Comparison of ENCODE assay signal across 9 cellular contexts in the genomic region with DNA sequence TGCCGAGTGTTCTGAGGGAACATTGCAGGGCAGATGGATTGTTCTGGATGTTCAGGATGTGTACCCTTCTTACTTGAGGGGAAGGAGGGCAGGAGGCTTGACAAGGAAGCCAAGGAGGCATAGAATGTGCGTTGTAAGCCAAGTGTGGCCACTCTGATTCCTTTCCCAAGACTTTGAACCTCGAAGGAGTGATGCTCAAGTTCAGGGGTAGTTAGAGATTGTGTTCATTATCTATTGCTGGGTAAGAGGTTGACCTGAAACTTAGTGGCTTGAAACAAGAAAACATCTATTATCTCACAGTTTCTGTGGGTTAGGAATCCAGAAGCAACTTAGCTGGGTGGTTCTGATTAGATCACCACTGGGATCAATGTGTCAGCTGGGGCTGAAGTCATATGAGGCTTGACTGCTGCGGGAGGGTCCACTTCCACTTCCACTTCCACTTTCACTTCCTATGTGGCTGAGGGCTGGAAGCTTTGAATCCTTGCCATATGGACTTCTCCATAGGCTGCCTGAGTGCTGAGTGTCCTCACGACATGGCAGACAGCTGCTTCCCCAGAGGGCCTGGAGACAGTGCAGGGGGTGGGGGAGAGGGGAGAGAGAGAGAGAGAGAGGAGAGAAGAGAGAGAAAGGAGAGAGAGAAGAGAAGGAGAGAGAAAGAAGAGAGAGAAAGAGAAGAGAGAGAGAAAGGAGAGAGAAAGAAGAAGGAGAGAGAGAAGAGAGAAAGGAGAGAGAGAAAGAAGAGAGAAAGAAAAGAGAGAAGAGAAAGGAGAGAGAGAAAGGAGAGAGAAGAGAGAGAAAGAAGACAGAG. TPM values are rescaled to one million over a fixed set of nuclear protein-coding genes. Genes with fewer than 3 reads are reported as not detected.
A peak's percentile ranks its signal among the peaks of the same experiment; 100 is the strongest.
DNase-seq lines count a peak whose midpoint lies in the region; ATAC-seq, FAIRE-seq and TF ChIP-seq lines count a peak whose summit lies in the region.
"Had no signal": no experiment of that assay in that cellular context is flagged by ENCODE, and none has a peak within 500 bp of the region (broad histone marks: within the 10 kb centered on the region; RNA-seq: fewer than 3 reads in every experiment).

No MANE protein-coding gene starts in this region.

- no peak overlapping the region for H3K9ac ChIP-seq in HepG2 (ENCODE audit: insufficient read depth, low read depth, low read length)

- no peak overlapping the region for H3K27ac ChIP-seq in HepG2 (ENCODE audit: extremely low read length, insufficient read depth, low read length)

- ATAC-seq in GM21447 (IDR thresholded peaks at IDR 0.05; ENCODE audit: unreplicated experiment) (peak; percentile 46), HepG2 (no peak), HG02571 (IDR thresholded peaks at IDR 0.05; ENCODE audit: unreplicated experiment) (no peak), GM19324 (IDR thresholded peaks at IDR 0.05; ENCODE audit: low FRiP score, unreplicated experiment) (no peak)

- POLR2A ChIA-PET in HepG2 (lab: Yijun Ruan, JAX), result no interaction called here

- H3K36me3 ChIP-seq in HepG2 (replicated peaks in 1 of 2; ENCODE audit: control insufficient read depth in 1 of 2, insufficient read depth in 2 of 2, low read length in 2 of 2), result no peaks in the 10 kb centered on the region

- CTCF ChIA-PET in HepG2 (lab: Yijun Ruan, JAX; ENCODE audit: low intra/inter-chr PET ratio, low total read pairs), result interaction anchor here (0.6 kb wide), 1 partner anchor 96 kb away, joined by 3 read pairs; no protein-coding TSS in a partner anchor

- H3K4me3 ChIP-seq in GM08714 (ENCODE audit: low read length), result peak overlapping the region; percentile 10; the same call in 1 of the 2 replicates
- H3K4me3 ChIP-seq in HepG2 (replicated peaks in 1 of 3; ENCODE audit: insufficient read depth in 1 of 3, low read depth in 2 of 3, low read length in 3 of 3), result no peak overlapping the region

- no TSS peak for BruUV-seq in HepG2 (replicated peaks; lab: Mats Ljungman, UMichigan)

- WGBS in HepG2 (ENCODE audit: low lambda C conversion rate), result 0% methylated on average over 5 of the region's 5 CpGs

- H3K4me2 ChIP-seq in HepG2 (ENCODE audit: low read depth, low read length), result no peak overlapping the region

- H3K79me2 ChIP-seq in HepG2 (ENCODE audit: insufficient read depth, low read length), result no peaks in the 10 kb centered on the region

- TF ChIP-seq EP300 in HepG2 (IDR thresholded peaks at IDR 0.05; ENCODE audit: low read depth in 2 of 2, low read length in 2 of 2), result no peak
- no peak for TF ChIP-seq EP300 in HepG2 (CRISPR knock-in tag; IDR thresholded peaks at IDR 0.05; ENCODE audit: borderline replicate concordance)

- H3K9me3 ChIP-seq in HepG2 (ENCODE audit: low read length), result no peaks in the 10 kb centered on the region

- no peak for FAIRE-seq in HepG2 (lab: Jason Lieb, UNC)

- TF ChIP-seq CTCF in HepG2 (CRISPR knock-in tag; IDR thresholded peaks at IDR 0.05), result no peak

- H3K27me3 ChIP-seq in HepG2 (ENCODE audit: control insufficient read depth in 1 of 2, insufficient read depth in 2 of 2, low read length in 2 of 2), result peaks cover 7 to 55% of the 10 kb centered on the region in 2 experiments; a peak in 4 of 5 replicates

- TF ChIP-seq POLR2A in HepG2 (IDR thresholded peaks at IDR 0.05; ENCODE audit: insufficient read depth in 1 of 2, low read depth in 2 of 2, low read length in 2 of 2), result no peak

- intact Hi-C loops in HepG2 (cut with micrococcal nuclease; ENCODE audit: unreplicated experiment), result no loop called here

- H2AFZ ChIP-seq in HepG2 (ENCODE audit: low read length), result no peak overlapping the region

- no peaks in the 10 kb centered on the region for H4K20me1 ChIP-seq in HepG2 (ENCODE audit: insufficient read depth, low read length)

- H3K4me1 ChIP-seq in HepG2 (ENCODE audit: insufficient read depth, low read length), result no peaks in the 10 kb centered on the region

- in situ Hi-C loops in HepG2 (cut with HindIII; ENCODE audit: extremely low pct_ligation_motif_present, low pct_unique_long_range_greater_than_20kb), result no loop called here

- DNase-seq in NAMALWA (ENCODE audit: low spot score) (peak; percentile 44), HepG2 (ENCODE audit: low spot score) (no peak), NCI-H1694 (lab: John Stamatoyannopoulos, UW) (no peak), NCI-H1105 (lab: John Stamatoyannopoulos, UW) (no peak)
- DNase-seq: T-helper 9 cell had no signal

- no peak for TF ChIP-seq RAD21 in HepG2 (CRISPR knock-in tag; IDR thresholded peaks at IDR 0.05)

TF ChIP-seq in HepG2, 621 proteins besides CTCF, POLR2A, EP300 and RAD21 (continues in another document):
- TF ChIP-seq ZBTB1 (CRISPR knock-in tag; IDR thresholded peaks at IDR 0.05; ENCODE audit: borderline replicate concordance), result no peak
- TF ChIP-seq ATM (IDR thresholded peaks at IDR 0.05; ENCODE audit: borderline replicate concordance), result 0 out of 2 replicates have a peak, but pooled peaks have one; percentile 78
- TF ChIP-seq, protein P1, sequence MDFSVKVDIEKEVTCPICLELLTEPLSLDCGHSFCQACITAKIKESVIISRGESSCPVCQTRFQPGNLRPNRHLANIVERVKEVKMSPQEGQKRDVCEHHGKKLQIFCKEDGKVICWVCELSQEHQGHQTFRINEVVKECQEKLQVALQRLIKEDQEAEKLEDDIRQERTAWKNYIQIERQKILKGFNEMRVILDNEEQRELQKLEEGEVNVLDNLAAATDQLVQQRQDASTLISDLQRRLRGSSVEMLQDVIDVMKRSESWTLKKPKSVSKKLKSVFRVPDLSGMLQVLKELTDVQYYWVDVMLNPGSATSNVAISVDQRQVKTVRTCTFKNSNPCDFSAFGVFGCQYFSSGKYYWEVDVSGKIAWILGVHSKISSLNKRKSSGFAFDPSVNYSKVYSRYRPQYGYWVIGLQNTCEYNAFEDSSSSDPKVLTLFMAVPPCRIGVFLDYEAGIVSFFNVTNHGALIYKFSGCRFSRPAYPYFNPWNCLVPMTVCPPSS (IDR thresholded peaks at IDR 0.05), result peak; percentile 85; the same call in 1 of the 2 replicates
- TF ChIP-seq RAD51 (IDR thresholded peaks at IDR 0.05; ENCODE audit: borderline replicate concordance), result 0 out of 2 replicates have a peak, but pooled peaks have one; percentile 21
- TF ChIP-seq, protein P2, sequence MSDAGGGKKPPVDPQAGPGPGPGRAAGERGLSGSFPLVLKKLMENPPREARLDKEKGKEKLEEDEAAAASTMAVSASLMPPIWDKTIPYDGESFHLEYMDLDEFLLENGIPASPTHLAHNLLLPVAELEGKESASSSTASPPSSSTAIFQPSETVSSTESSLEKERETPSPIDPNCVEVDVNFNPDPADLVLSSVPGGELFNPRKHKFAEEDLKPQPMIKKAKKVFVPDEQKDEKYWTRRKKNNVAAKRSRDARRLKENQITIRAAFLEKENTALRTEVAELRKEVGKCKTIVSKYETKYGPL (CRISPR knock-in tag; IDR thresholded peaks at IDR 0.05), result no peak
- TF ChIP-seq ATF7 (IDR thresholded peaks at IDR 0.05), result 0 out of 2 replicates have a peak, but pooled peaks have one; percentile 11
- TF ChIP-seq ATF7 (CRISPR knock-in tag; IDR thresholded peaks at IDR 0.05), result no peak

RNA-seq across cellular contexts. Expression of a gene that starts 6.9 kb away (rescaled TPM):
- total RNA-seq in HepG2 (2016; rRNA removed; fragmentation: Illumina TruSeq; extraction: Trizol), result 2.2 and 4.6 TPM in 2 replicates
- total RNA-seq in HepG2 (2016; cell fraction: cytosol; rRNA removed; fragmentation: Illumina TruSeq; extraction: Trizol; ENCODE audit: low read depth), result 1.6 and 2.0 TPM in 2 replicates
- total RNA-seq in HepG2 (2016; cell fraction: insoluble cytoplasmic fraction; rRNA removed; fragmentation: Illumina TruSeq; extraction: Trizol), result 2.5 and 4.5 TPM in 2 replicates
- total RNA-seq in HepG2 (2016; cell fraction: membrane; rRNA removed; fragmentation: Illumina TruSeq; extraction: Trizol), result 2.7 and 3.4 TPM in 2 replicates
- 4.5 and 5.3 TPM in 2 replicates for total RNA-seq in HepG2 (2016; cell fraction: nucleus; rRNA removed; fragmentation: Illumina TruSeq; extraction: Trizol)
- 13.4 TPM in 2 replicates for polyA plus RNA-seq in HepG2 (2011; rRNA removed)
- polyA plus RNA-seq in HepG2 (2011; cell fraction: cytosol; rRNA removed), result 10.3 and 14.5 TPM in 2 replicates
- polyA plus RNA-seq in HepG2 (2011; cell fraction: nucleus; rRNA removed), result 11.5 and 13.3 TPM in 2 replicates
- 5.5 and 6.2 TPM in 2 replicates for polyA plus RNA-seq in HepG2 (2012)
- polyA plus RNA-seq in HepG2 (2016; cell fraction: cytosol; fragmentation: Illumina TruSeq; extraction: Trizol; ENCODE audit: low read depth), result 1.8 and 2.2 TPM in 2 replicates
- 2.2 and 2.6 TPM in 2 replicates for polyA plus RNA-seq in HepG2 (2016; cell fraction: insoluble cytoplasmic fraction; fragmentation: Illumina TruSeq; extraction: Trizol; ENCODE audit: low read depth)
- polyA plus RNA-seq in HepG2 (2016; cell fraction: membrane; fragmentation: Illumina TruSeq; extraction: Trizol; ENCODE audit: low read depth), result 1.6 and 2.6 TPM in 2 replicates
- 7.9 and 9.2 TPM in 2 replicates for polyA plus RNA-seq in HepG2 (2016; cell fraction: nucleus; fragmentation: Illumina TruSeq; extraction: Trizol; ENCODE audit: insufficient read depth, low read depth)
- 0.70 and 6.5 TPM in 2 replicates for polyA minus RNA-seq in HepG2 (2011; rRNA and poly(A)+ RNA removed; ENCODE audit: low replicate concordance)
- 3.3 and 4.0 TPM in 2 replicates for polyA minus RNA-seq in HepG2 (2011; cell fraction: cytosol; rRNA and poly(A)+ RNA removed)
- 4.8 and 5.8 TPM in 2 replicates for polyA minus RNA-seq in HepG2 (2011; cell fraction: nucleus; rRNA and poly(A)+ RNA removed)

RNA-seq across cellular contexts. Expression of a gene that starts 21.5 kb away (rescaled TPM):
- 28.4 and 37.7 TPM in 2 replicates for total RNA-seq in HepG2 (2016; rRNA removed; fragmentation: Illumina TruSeq; extraction: Trizol)
- 5.3 and 5.8 TPM in 2 replicates for total RNA-seq in HepG2 (2016; cell fraction: cytosol; rRNA removed; fragmentation: Illumina TruSeq; extraction: Trizol; ENCODE audit: low read depth)
- total RNA-seq in HepG2 (2016; cell fraction: insoluble cytoplasmic fraction; rRNA removed; fragmentation: Illumina TruSeq; extraction: Trizol), result 27.1 and 29.5 TPM in 2 replicates
- total RNA-seq in HepG2 (2016; cell fraction: membrane; rRNA removed; fragmentation: Illumina TruSeq; extraction: Trizol), result 12.8 and 13.5 TPM in 2 replicates
- 18.5 and 23.8 TPM in 2 replicates for total RNA-seq in HepG2 (2016; cell fraction: nucleus; rRNA removed; fragmentation: Illumina TruSeq; extraction: Trizol)
- polyA plus RNA-seq in HepG2 (2011; rRNA removed), result 16.5 and 17.5 TPM in 2 replicates
- 11.8 and 14.3 TPM in 2 replicates for polyA plus RNA-seq in HepG2 (2011; cell fraction: cytosol; rRNA removed)
- 22.9 and 23.8 TPM in 2 replicates for polyA plus RNA-seq in HepG2 (2011; cell fraction: nucleus; rRNA removed)
- 17.3 and 18.5 TPM in 2 replicates for polyA plus RNA-seq in HepG2 (2012)
- 3.4 and 3.9 TPM in 2 replicates for polyA plus RNA-seq in HepG2 (2016; cell fraction: cytosol; fragmentation: Illumina TruSeq; extraction: Trizol; ENCODE audit: low read depth)
- 39.8 and 50.1 TPM in 2 replicates for polyA plus RNA-seq in HepG2 (2016; cell fraction: insoluble cytoplasmic fraction; fragmentation: Illumina TruSeq; extraction: Trizol; ENCODE audit: low read depth)
- polyA plus RNA-seq in HepG2 (2016; cell fraction: membrane; fragmentation: Illumina TruSeq; extraction: Trizol; ENCODE audit: low read depth), result 9.4 and 9.8 TPM in 2 replicates
- 57.0 and 60.2 TPM in 2 replicates for polyA plus RNA-seq in HepG2 (2016; cell fraction: nucleus; fragmentation: Illumina TruSeq; extraction: Trizol; ENCODE audit: insufficient read depth, low read depth)
- 16.8 and 41.9 TPM in 2 replicates for polyA minus RNA-seq in HepG2 (2011; rRNA and poly(A)+ RNA removed; ENCODE audit: low replicate concordance)
- 10.9 and 12.0 TPM in 2 replicates for polyA minus RNA-seq in HepG2 (2011; cell fraction: cytosol; rRNA and poly(A)+ RNA removed)
- 17.4 TPM in 2 replicates for polyA minus RNA-seq in HepG2 (2011; cell fraction: nucleus; rRNA and poly(A)+ RNA removed)
